ENCODE assay signal across 9 cellular contexts in genomic region chr14:56172571-56172971, GRCh38. TPM values are rescaled to one million over a fixed set of nuclear protein-coding genes. Genes with fewer than 3 reads are reported as not detected.
DNase-seq lines count a peak whose midpoint lies in the region; ATAC-seq and TF ChIP-seq lines count a peak whose summit lies in the region.
"Had no signal": no experiment of that assay in that cellular context is flagged by ENCODE, and none has a peak within 500 bp of the region (broad histone marks: within the 10 kb centered on the region; RNA-seq: fewer than 3 reads in every experiment).

No MANE protein-coding gene starts in this region.

- CTCF ChIA-PET in CD4-positive, alpha-beta T cell (lab: Charles Lee), result interaction anchor here (0.5 kb wide), 1 partner anchor 9 kb away, joined by 3 read pairs; no protein-coding TSS in a partner anchor
- CTCF ChIA-PET in MCF 10A (lab: Yijun Ruan, JAX), result interaction anchor here (0.5 to 0.9 kb wide), 2 partner anchors 234 to 467 kb away, joined by 3 to 4 read pairs; no protein-coding TSS in a partner anchor

- H3K4me1 Mint-ChIP-seq in CD4-positive, alpha-beta T cell (ENCODE audit: low read depth), result peaks cover 64% of the 10 kb centered on the region
- H3K4me1 Mint-ChIP-seq in MCF 10A (ENCODE audit: insufficient read depth, unreplicated experiment) (peaks cover 10% of the 10 kb centered on the region), neural crest cell (peaks cover 29% of the 10 kb centered on the region)

- no peaks in the 10 kb centered on the region for H3K27me3 ChIP-seq in CD4-positive, alpha-beta T cell (ENCODE audit: control insufficient read depth, insufficient read depth, low read length)
- H3K27me3 ChIP-seq in WERI-Rb-1 (ENCODE audit: insufficient read depth, low read depth, severe bottlenecking), result no peaks in the 10 kb centered on the region

- H3K27ac Mint-ChIP-seq in CD4-positive, alpha-beta T cell, result peak overlapping the region; percentile 40
- peak overlapping the region; percentile 82 for H3K27ac Mint-ChIP-seq in MCF 10A (ENCODE audit: low read depth, unreplicated experiment)
- peak overlapping the region; percentile 73 for H3K27ac Mint-ChIP-seq in neural crest cell (ENCODE audit: unreplicated experiment)

- no peak overlapping the region for H3K4me3 ChIP-seq in WERI-Rb-1 (ENCODE audit: low read depth, low read length)

- no peak for ATAC-seq in CD4-positive, alpha-beta T cell (ENCODE audit: poor library complexity)
- ATAC-seq in GM21576 (IDR thresholded peaks at IDR 0.05; ENCODE audit: unreplicated experiment) (no peak), HG02571 (IDR thresholded peaks at IDR 0.05; ENCODE audit: unreplicated experiment) (no peak)

- H3K27me3 Mint-ChIP-seq in CD4-positive, alpha-beta T cell, result no peaks in the 10 kb centered on the region
- H3K27me3 Mint-ChIP-seq in MCF 10A (ENCODE audit: insufficient read depth, unreplicated experiment), result no peaks in the 10 kb centered on the region
- no peaks in the 10 kb centered on the region for H3K27me3 Mint-ChIP-seq in neural crest cell (ENCODE audit: low read depth)

- intact Hi-C loops in CD4-positive, alpha-beta T cell (cut with DNase I, micrococcal nuclease), result no loop called here
- intact Hi-C loops in MCF 10A (cut with micrococcal nuclease), result no loop called here

- no peaks in the 10 kb centered on the region for H3K36me3 ChIP-seq in WERI-Rb-1

- no peak overlapping the region for H3K4me3 Mint-ChIP-seq in CD4-positive, alpha-beta T cell
- H3K4me3 Mint-ChIP-seq in MCF 10A (ENCODE audit: unreplicated experiment), result no peak overlapping the region
- H3K4me3 Mint-ChIP-seq in neural crest cell, result no peak overlapping the region

- BruUV-seq in MCF 10A (replicated peaks; lab: Mats Ljungman, UMichigan), result no TSS peak

- no peak overlapping the region for H3K27ac ChIP-seq in CD4-positive, alpha-beta T cell (ENCODE audit: low read depth, low read length)
- H3K27ac ChIP-seq in WERI-Rb-1, result no peak overlapping the region

- POLR2A ChIA-PET in CD4-positive, alpha-beta T cell (lab: Charles Lee), result interaction anchor here (0.9 to 2.4 kb wide), 2 partner anchors 53 to 55 kb away, joined by 3 to 9 read pairs; partner anchors contain the start of gene PELI2
- POLR2A ChIA-PET in MCF 10A (lab: Yijun Ruan, JAX), result no interaction called here

- DNase-seq in CD4-positive, alpha-beta T cell, result no peak
- peak; percentile 75 for DNase-seq in LHCN-M2 (ENCODE audit: low read depth)
- DNase-seq in MCF 10A (ENCODE audit: unreplicated experiment), result peak; percentile 47
- no peak for DNase-seq in neural crest cell (ENCODE audit: low read depth, low spot score)
- no peak for DNase-seq in WERI-Rb-1
- DNase-seq in activated CD4-positive, CD25-positive, alpha-beta regulatory T cell (lab: John Stamatoyannopoulos, UW), result no peak
- DNase-seq: NK-92 treated with Interleukin-12 subunit alpha and Interleukin-12 subunit beta, amount 100 ng/mL, for 24 hours had no signal

- H3K36me3 Mint-ChIP-seq in CD4-positive, alpha-beta T cell (ENCODE audit: low read depth), result peaks cover 5% of the 10 kb centered on the region
- H3K36me3 Mint-ChIP-seq in MCF 10A (ENCODE audit: insufficient read depth, unreplicated experiment), result no peaks in the 10 kb centered on the region
- peaks cover 7% of the 10 kb centered on the region for H3K36me3 Mint-ChIP-seq in neural crest cell (ENCODE audit: low read depth)

- TF ChIP-seq CTCF in CD4-positive, alpha-beta T cell (IDR thresholded peaks at IDR 0.05), result no peak
- TF ChIP-seq CTCF in MCF 10A (IDR thresholded peaks at IDR 0.05; ENCODE audit: unreplicated experiment) (no peak), neural crest cell (conservative IDR thresholded peaks at IDR 0.05) (no peak), WERI-Rb-1 (IDR thresholded peaks at IDR 0.05; ENCODE audit: low read depth, low read length) (no peak)

- no peaks in the 10 kb centered on the region for H3K9me3 ChIP-seq in CD4-positive, alpha-beta T cell (ENCODE audit: control insufficient read depth, low read length)
- H3K9me3 ChIP-seq in WERI-Rb-1 (ENCODE audit: severe bottlenecking), result no peaks in the 10 kb centered on the region

- no peaks in the 10 kb centered on the region for H3K9me3 Mint-ChIP-seq in CD4-positive, alpha-beta T cell
- H3K9me3 Mint-ChIP-seq in MCF 10A (ENCODE audit: unreplicated experiment) (no peaks in the 10 kb centered on the region), neural crest cell (peaks cover under 1% of the 10 kb centered on the region)

RNA-seq across cellular contexts. Expression of gene PELI2, which starts 54.4 kb away (rescaled TPM):
- 10 to 100 TPM; 12.2 to 15.9 TPM for total RNA-seq in CD4-positive, alpha-beta T cell
- total RNA-seq in LHCN-M2 (2014; rRNA removed) (1.1 and 2.2 TPM in 2 replicates), MCF 10A (2022) (0.19 and 0.34 TPM in 2 replicates), neural crest cell (16.2 and 19.3 TPM in 2 replicates)
- 0.39 TPM for polyA plus RNA-seq in LHCN-M2 (2012)

Comparison
In these comparisons a context has a peak if more than half of its experiments do, and no peak if none do; other contexts are left out.
1. DNase-seq: peak in LHCN-M2 (single experiment) and MCF 10A (single experiment); none in CD4-positive, alpha-beta T cell (0 of 10), neural crest cell (single experiment), WERI-Rb-1 (single experiment) and activated CD4-positive, CD25-positive, alpha-beta regulatory T cell (0 of 4).
2. Peak in every context shown above with its lines, with median percentiles within 50 percentile points of each other: H3K27ac Mint-ChIP-seq.